Comparison of ENCODE assay signal across 11 cellular contexts in genomic region chr13:69654392-69654791, GRCh38.
"Had no signal": no experiment of that assay in that cellular context is flagged by ENCODE, and none has a peak within 500 bp of the region (broad histone marks: within the 10 kb centered on the region; RNA-seq: fewer than 3 reads in every experiment).

No MANE protein-coding gene starts in this region.

- H2AFZ ChIP-seq: GM23248, GM23338 had no signal

- FAIRE-seq: H1, H54 had no signal

- H3K4me1 ChIP-seq: HAP-1 had no signal

- ATAC-seq: GM23338, HCT116 had no signal

- DNase-seq: GM23248, GOT3, H7, H9, HCEC 1CT, HFFc6 had no signal

- H3K36me3 ChIP-seq: HAP-1 had no signal

- H3K9ac ChIP-seq: GM23248 had no signal

- H3K4me2 ChIP-seq: GM23338 had no signal

- H3K4me3 ChIP-seq: GM23248, GM23338, HAP-1 had no signal

- H3K27ac ChIP-seq: GM23248 had no signal

- H3K9me3 ChIP-seq: HAP-1 had no signal
